1 cellular context compared by ENCODE assay signal in the genomic region with DNA sequence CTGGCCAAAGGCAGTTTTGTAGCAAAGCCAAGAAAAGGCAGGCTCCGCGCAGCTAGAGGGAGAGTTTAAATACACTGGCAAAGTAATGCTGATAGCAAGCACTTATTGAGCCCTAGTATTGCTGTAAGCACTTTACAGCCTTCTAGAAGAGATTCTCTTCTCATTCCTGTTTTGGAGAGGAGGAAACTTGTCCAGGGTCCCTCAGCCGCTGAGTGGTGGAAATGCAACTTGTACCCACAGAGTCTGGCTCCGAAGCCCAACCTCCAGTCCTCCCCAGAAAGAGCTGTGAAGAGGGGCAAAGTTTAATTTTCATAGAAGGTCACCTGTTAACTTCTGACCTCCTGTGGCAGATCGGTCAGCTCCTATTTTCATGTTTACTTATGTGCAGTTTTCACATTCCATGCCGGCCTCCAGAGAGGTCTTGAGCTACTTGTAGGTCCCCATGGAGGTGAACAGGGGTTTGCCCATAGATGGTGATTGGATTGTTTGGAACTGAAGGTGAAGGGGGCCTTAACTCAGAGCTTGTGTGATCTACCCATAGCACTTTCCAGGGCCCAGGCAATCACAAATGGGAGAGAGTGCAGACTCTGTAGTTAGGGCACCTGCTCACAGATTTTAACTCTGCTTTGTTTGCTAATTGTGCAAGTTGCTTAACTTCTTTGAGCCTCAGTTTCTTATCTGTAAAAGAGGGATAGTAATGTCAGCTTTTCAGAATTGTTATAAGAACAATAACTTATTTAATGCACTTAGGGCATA.
TF ChIP-seq lines count a peak whose summit lies in the region.

No MANE protein-coding gene starts in this region.

TF ChIP-seq in neural cell, 6 proteins besides CTCF, POLR2A, EP300 and RAD21 (continued from another document):
- TF ChIP-seq, protein P1, sequence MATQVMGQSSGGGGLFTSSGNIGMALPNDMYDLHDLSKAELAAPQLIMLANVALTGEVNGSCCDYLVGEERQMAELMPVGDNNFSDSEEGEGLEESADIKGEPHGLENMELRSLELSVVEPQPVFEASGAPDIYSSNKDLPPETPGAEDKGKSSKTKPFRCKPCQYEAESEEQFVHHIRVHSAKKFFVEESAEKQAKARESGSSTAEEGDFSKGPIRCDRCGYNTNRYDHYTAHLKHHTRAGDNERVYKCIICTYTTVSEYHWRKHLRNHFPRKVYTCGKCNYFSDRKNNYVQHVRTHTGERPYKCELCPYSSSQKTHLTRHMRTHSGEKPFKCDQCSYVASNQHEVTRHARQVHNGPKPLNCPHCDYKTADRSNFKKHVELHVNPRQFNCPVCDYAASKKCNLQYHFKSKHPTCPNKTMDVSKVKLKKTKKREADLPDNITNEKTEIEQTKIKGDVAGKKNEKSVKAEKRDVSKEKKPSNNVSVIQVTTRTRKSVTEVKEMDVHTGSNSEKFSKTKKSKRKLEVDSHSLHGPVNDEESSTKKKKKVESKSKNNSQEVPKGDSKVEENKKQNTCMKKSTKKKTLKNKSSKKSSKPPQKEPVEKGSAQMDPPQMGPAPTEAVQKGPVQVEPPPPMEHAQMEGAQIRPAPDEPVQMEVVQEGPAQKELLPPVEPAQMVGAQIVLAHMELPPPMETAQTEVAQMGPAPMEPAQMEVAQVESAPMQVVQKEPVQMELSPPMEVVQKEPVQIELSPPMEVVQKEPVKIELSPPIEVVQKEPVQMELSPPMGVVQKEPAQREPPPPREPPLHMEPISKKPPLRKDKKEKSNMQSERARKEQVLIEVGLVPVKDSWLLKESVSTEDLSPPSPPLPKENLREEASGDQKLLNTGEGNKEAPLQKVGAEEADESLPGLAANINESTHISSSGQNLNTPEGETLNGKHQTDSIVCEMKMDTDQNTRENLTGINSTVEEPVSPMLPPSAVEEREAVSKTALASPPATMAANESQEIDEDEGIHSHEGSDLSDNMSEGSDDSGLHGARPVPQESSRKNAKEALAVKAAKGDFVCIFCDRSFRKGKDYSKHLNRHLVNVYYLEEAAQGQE (IDR thresholded peaks at IDR 0.05; ENCODE audit: borderline replicate concordance) = no peak
- no peak for TF ChIP-seq SMC3 (conservative IDR thresholded peaks at IDR 0.05; ENCODE audit: poor library complexity)
